18 cellular contexts compared by ENCODE assay signal in genomic region chr7:91843831-91844230, GRCh38. TPM values are rescaled to one million over a fixed set of nuclear protein-coding genes. Genes with fewer than 3 reads are reported as not detected.
DNase-seq lines count a peak whose midpoint lies in the region; ATAC-seq and TF ChIP-seq lines count a peak whose summit lies in the region.
"Had no signal": no experiment of that assay in that cellular context is flagged by ENCODE, and none has a peak within 500 bp of the region (broad histone marks: within the 10 kb centered on the region; RNA-seq: fewer than 3 reads in every experiment).

No MANE protein-coding gene starts in this region.

- H3K27me3 Mint-ChIP-seq in activated CD8-positive, alpha-beta T cell treated with anti-CD3 and anti-CD28 coated beads, Interleukin-2, amount 10 ng/mL, durations not matched to agents 7 days and 5 days (ENCODE audit: low read depth), result no peaks in the 10 kb centered on the region
- H3K27me3 Mint-ChIP-seq: activated B cell treated with CpG ODN at 0.5 μM for 24 hours; effector memory CD8-positive, alpha-beta T cell had no signal

- H3K27ac Mint-ChIP-seq in activated CD8-positive, alpha-beta T cell treated with anti-CD3 and anti-CD28 coated beads, Interleukin-2, amount 10 ng/mL, durations not matched to agents 7 days and 5 days, result no peak overlapping the region
- H3K27ac Mint-ChIP-seq: activated B cell treated with CpG ODN at 0.5 μM for 24 hours; effector memory CD8-positive, alpha-beta T cell; neural progenitor cell had no signal

- peaks cover 6 to 17% of the 10 kb centered on the region in 2 donors for H3K9me3 ChIP-seq in ascending aorta
- H3K9me3 ChIP-seq: A549 had no signal

- CTCF ChIA-PET in activated CD8-positive, alpha-beta T cell treated with anti-CD3 and anti-CD28 coated beads, Interleukin-2, amount 10 ng/mL, durations not matched to agents 7 days and 5 days (lab: Charles Lee), result interaction anchor here (1.5 to 3.2 kb wide), 2 partner anchors 14 to 36 kb away, joined by 5 to 22 read pairs; no protein-coding TSS in a partner anchor

- H3K27ac ChIP-seq in ascending aorta, result no peak overlapping the region
- H3K27ac ChIP-seq: A549, neural progenitor cell, SJSA1, skin epidermis, tibial artery had no signal

- POLR2A ChIA-PET in activated CD8-positive, alpha-beta T cell treated with anti-CD3 and anti-CD28 coated beads, Interleukin-2, amount 10 ng/mL, durations not matched to agents 7 days and 5 days (lab: Charles Lee), result interaction anchor here (1.3 kb wide), 1 partner anchor 37 kb away, joined by 3 read pairs; the partner anchor contains the start of gene MTERF1

- H3K36me3 ChIP-seq in GM06990 (ENCODE audit: control insufficient read depth, insufficient read depth, low read length) (no peaks in the 10 kb centered on the region), ascending aorta (no peaks in the 10 kb centered on the region)
- H3K36me3 ChIP-seq: neural progenitor cell, SJSA1, tibial artery had no signal

- TF ChIP-seq CTCF in GM06990 (IDR thresholded peaks at IDR 0.05; ENCODE audit: insufficient read depth, low read length, poor library complexity, severe bottlenecking) (no peak), ascending aorta (IDR thresholded peaks at IDR 0.05) (no peak)

- H3K4me3 Mint-ChIP-seq in activated CD8-positive, alpha-beta T cell treated with anti-CD3 and anti-CD28 coated beads, Interleukin-2, amount 10 ng/mL, durations not matched to agents 7 days and 5 days, result no peak overlapping the region
- H3K4me3 Mint-ChIP-seq: activated B cell treated with CpG ODN at 0.5 μM for 24 hours; activated T-cell treated with anti-CD3 and anti-CD28 coated beads, Interleukin-2, amount 50 U/mL, for 4 hours; effector memory CD8-positive, alpha-beta T cell; neural progenitor cell had no signal

- no peaks in the 10 kb centered on the region for H3K27me3 ChIP-seq in GM06990 (replicated peaks; ENCODE audit: control insufficient read depth, insufficient read depth, low read length)
- H3K27me3 ChIP-seq in ascending aorta, result no peaks in the 10 kb centered on the region
- H3K27me3 ChIP-seq: neural progenitor cell, SJSA1, tibial artery had no signal

- peak; percentile 59 for ATAC-seq in GM19372 (IDR thresholded peaks at IDR 0.05; ENCODE audit: low read depth, unreplicated experiment)
- ATAC-seq in HG02623 (IDR thresholded peaks at IDR 0.05; ENCODE audit: unreplicated experiment), result peak; percentile 94
- peak; percentile 94 for ATAC-seq in HG03342 (IDR thresholded peaks at IDR 0.05; ENCODE audit: unreplicated experiment)
- no peak for ATAC-seq in activated CD8-positive, alpha-beta T cell treated with anti-CD3 and anti-CD28 coated beads, Interleukin-2, amount 10 ng/mL, durations not matched to agents 7 days and 5 days
- ATAC-seq: A549; activated T-cell treated with anti-CD3 and anti-CD28 coated beads, Interleukin-2, amount 50 U/mL, for 4 hours; effector memory CD8-positive, alpha-beta T cell had no signal

- peaks cover 2% of the 10 kb centered on the region for H3K36me3 Mint-ChIP-seq in activated CD8-positive, alpha-beta T cell treated with anti-CD3 and anti-CD28 coated beads, Interleukin-2, amount 10 ng/mL, durations not matched to agents 7 days and 5 days (ENCODE audit: low read depth)

- no peaks in the 10 kb centered on the region for H3K4me1 ChIP-seq in ascending aorta
- H3K4me1 ChIP-seq: A549, SJSA1 had no signal

- H3K4me1 Mint-ChIP-seq in activated CD8-positive, alpha-beta T cell treated with anti-CD3 and anti-CD28 coated beads, Interleukin-2, amount 10 ng/mL, durations not matched to agents 7 days and 5 days (ENCODE audit: low read depth), result no peaks in the 10 kb centered on the region

- intact Hi-C loops in ascending aorta (cut with DNase I), result no loop called here

- peak; percentile 18 for DNase-seq in GM06990 (ENCODE audit: extremely low read depth, insufficient read length)
- DNase-seq in activated naive CD4-positive, alpha-beta T cell treated with anti-CD3 and anti-CD28 coated beads, Interleukin-2, amount 50 U/mL, for 16 hours, result no peak
- DNase-seq in ascending aorta (ENCODE audit: low spot score in 2 of 2), result no peak
- DNase-seq in DMS 273 (lab: John Stamatoyannopoulos, UW; ENCODE audit: unreplicated experiment), result no peak
- DNase-seq in activated CD8-positive, alpha-beta T cell treated with anti-CD3 and anti-CD28 coated beads, Interleukin-2, amount 10 ng/mL, durations not matched to agents 7 days and 5 days, result no peak
- DNase-seq: activated B cell treated with CpG ODN at 0.5 μM for 24 hours; activated T-cell treated with anti-CD3 and anti-CD28 coated beads, Interleukin-2, amount 50 U/mL, for 4 hours; DMS153; effector memory CD8-positive, alpha-beta T cell; NCI-H1417; tibial artery had no signal

- H3K4me3 ChIP-seq in GM06990 (replicated peaks; ENCODE audit: low read depth, low read length), result no peak overlapping the region
- no peak overlapping the region for H3K4me3 ChIP-seq in ascending aorta
- H3K4me3 ChIP-seq: A549, neural progenitor cell, SJSA1, skin epidermis, tibial artery had no signal

- no peaks in the 10 kb centered on the region for H3K9me3 Mint-ChIP-seq in activated CD8-positive, alpha-beta T cell treated with anti-CD3 and anti-CD28 coated beads, Interleukin-2, amount 10 ng/mL, durations not matched to agents 7 days and 5 days (ENCODE audit: insufficient read depth)
- H3K9me3 Mint-ChIP-seq: effector memory CD8-positive, alpha-beta T cell had no signal

RNA-seq across cellular contexts. Expression of gene MTERF1, which starts 36.7 kb away (rescaled TPM):
- total RNA-seq in ascending aorta, result 5.0 TPM
- total RNA-seq in activated CD8-positive, alpha-beta T cell treated with anti-CD3 and anti-CD28 coated beads, Interleukin-2, amount 10 ng/mL, durations not matched to agents 7 days and 5 days, result 10 to 100 TPM; 16.2 to 16.8 TPM
